In genomic region chr4:74640111-74640903, GRCh38 we compare ENCODE assay signal across 14 cellular contexts.
A peak's percentile ranks its signal among the peaks of the same experiment; 100 is the strongest.
DNase-seq lines count a peak whose midpoint lies in the region; ATAC-seq and TF ChIP-seq lines count a peak whose summit lies in the region.
"Had no signal": no experiment of that assay in that cellular context is flagged by ENCODE, and none has a peak within 500 bp of the region (broad histone marks: within the 10 kb centered on the region; RNA-seq: fewer than 3 reads in every experiment).

No MANE protein-coding gene starts in this region.

- CTCF ChIA-PET in RWPE1 (lab: Yijun Ruan, JAX) = interaction anchor here (0.7 to 1.5 kb wide), 2 partner anchors 15 to 35 kb away, joined by 3 read pairs; no protein-coding TSS in a partner anchor

- H3K27ac ChIP-seq in foreskin keratinocyte = no peak overlapping the region
- no peak overlapping the region for H3K27ac ChIP-seq in testis
- H3K27ac ChIP-seq in RWPE1 = no peak overlapping the region
- H3K27ac ChIP-seq: stomach had no signal

- no peak overlapping the region for H3K4me3 ChIP-seq in skeletal muscle cell (ENCODE audit: low read depth, low read length)
- no peak overlapping the region for H3K4me3 ChIP-seq in testis
- H3K4me3 ChIP-seq: stomach had no signal

- H3K27me3 ChIP-seq in foreskin keratinocyte = no peaks in the 10 kb centered on the region
- no peaks in the 10 kb centered on the region for H3K27me3 ChIP-seq in testis
- H3K27me3 ChIP-seq: stomach had no signal

- TF ChIP-seq POLR2A in testis (IDR thresholded peaks at IDR 0.05) = no peak

- H3K36me3 ChIP-seq in testis (ENCODE audit: low read depth, missing control alignments) = no peaks in the 10 kb centered on the region
- H3K36me3 ChIP-seq: stomach had no signal

- DNase-seq in HCEC 1CT (peak; percentile 71), astrocyte of the hippocampus (ENCODE audit: low read depth, low spot score) (peak; percentile 81), foreskin keratinocyte (peak in 1 of 2 donors; percentile 45), skeletal muscle cell (ENCODE audit: low read depth) (peak; percentile 76), testis (no peak), RWPE1 (ENCODE audit: low spot score) (no peak), RKO (ENCODE audit: low spot score) (no peak)
- DNase-seq: CD4-positive, alpha-beta T cell; effector memory CD8-positive, alpha-beta T cell; NCI-H1436 treated with DMSO at 0.1 percent for 48 hours; NCI-H748 treated with DMSO at 0.1 percent for 48 hours; stomach had no signal

- POLR2A ChIA-PET in RWPE1 (lab: Yijun Ruan, JAX; ENCODE audit: low non-redundant PET) = no interaction called here

- WGBS in testis, 2 donors = 57 to 79% methylated on average over 4 of the region's 4 CpGs

- no peaks in the 10 kb centered on the region for H3K9me3 ChIP-seq in testis
- H3K9me3 ChIP-seq: stomach had no signal

- TF ChIP-seq CTCF in foreskin keratinocyte (conservative IDR thresholded peaks at IDR 0.05) (no peak), testis (IDR thresholded peaks at IDR 0.05) (no peak), RWPE1 (conservative IDR thresholded peaks at IDR 0.05; ENCODE audit: low read depth) (no peak)

- no peaks in the 10 kb centered on the region for H3K4me1 ChIP-seq in foreskin keratinocyte
- no peaks in the 10 kb centered on the region for H3K4me1 ChIP-seq in testis

- intact Hi-C loops in testis (cut with DNase I; ENCODE audit: low total_unique reads) = no loop called here

- peak; percentile 69 for ATAC-seq in foreskin keratinocyte
- no peak for ATAC-seq in GM21786 (IDR thresholded peaks at IDR 0.05; ENCODE audit: unreplicated experiment)
- ATAC-seq: activated CD4-positive, CD25-positive, alpha-beta regulatory T cell treated with anti-CD3 and anti-CD28 coated beads, Interleukin-2, amount 50 U/mL, for 24 hours; effector memory CD8-positive, alpha-beta T cell had no signal

Comparison
In these comparisons a context has a peak if more than half of its experiments do, and no peak if none do; other contexts are left out.
1. DNase-seq: peak in HCEC 1CT (single experiment), astrocyte of the hippocampus (single experiment) and skeletal muscle cell (single experiment); none in testis (single experiment), RWPE1 (single experiment) and RKO (single experiment).